8 cellular contexts compared by ENCODE assay signal in genomic region chr17:7243838-7244237, GRCh38. TPM values are rescaled to one million over a fixed set of nuclear protein-coding genes. Genes with fewer than 3 reads are reported as not detected.
DNase-seq lines count a peak whose midpoint lies in the region; ATAC-seq and TF ChIP-seq lines count a peak whose summit lies in the region.
"Not testable (repeated sequence)": the region's sequence is repeated elsewhere in the genome, so short reads cannot be mapped to it uniquely, and the experiment has no call there.

No MANE protein-coding gene starts in this region.

- H3K4me2 ChIP-seq in HCT116 (ENCODE audit: low read length): peak overlapping the region; percentile 79; the same call in 1 of the 2 replicates
- not testable (repeated sequence) for H3K4me2 ChIP-seq in neural progenitor cell

- not testable (repeated sequence) for H3K4me3 ChIP-seq in HCT116 (replicated peaks in 1 of 2; ENCODE audit: low read depth in 1 of 2, low read length in 2 of 2); body of pancreas; neural progenitor cell
- H3K4me3 ChIP-seq in right lobe of liver (peak overlapping the region in 2 of 3 donors; percentile 84 to 90), spleen (peak overlapping the region in 2 of 8 donors; percentile 98 to 99)

- WGBS in body of pancreas, 2 donors: 56 to 64% methylated on average over 9 to 10 of the region's 10 CpGs
- 67% methylated on average over 6 of the region's 10 CpGs for whole genome bisulfite sequencing in right lobe of liver (ENCODE audit: insufficient coverage, low coverage, low lambda C conversion rate, missing lambda C conversion rate)
- WGBS in spleen, 5 donors: 83 to 92% (median 88%) methylated on average over 9 to 10 of the region's 10 CpGs

- H3K4me1 ChIP-seq in HCT116 (ENCODE audit: control insufficient read depth in 1 of 2, insufficient read depth in 2 of 2, low read length in 2 of 2) (peaks cover 17 to 35% of the 10 kb centered on the region in 2 experiments), body of pancreas (peaks cover 42% of the 10 kb centered on the region), right lobe of liver (peaks cover 0 to 27% (median 8%) of the 10 kb centered on the region in 4 donors), neural progenitor cell (peaks cover 18% of the 10 kb centered on the region), spleen (peaks cover 28 to 64% (median 49%) of the 10 kb centered on the region in 6 donors)

- peak overlapping the region; percentile 97 for H3K4me3 Mint-ChIP-seq in activated CD4-positive, alpha-beta T cell treated with anti-CD3 and anti-CD28 coated beads for 36 hours
- peak overlapping the region; percentile 72 for H3K4me3 Mint-ChIP-seq in neural progenitor cell

- not testable (repeated sequence) for H3K27me3 ChIP-seq in HCT116 (ENCODE audit: insufficient read depth, low read length); body of pancreas; right lobe of liver; neural progenitor cell; spleen (replicated peaks in 1 of 7)

- H3K36me3 ChIP-seq in HCT116 (ENCODE audit: control insufficient read depth in 1 of 2, insufficient read depth in 2 of 2, low read length in 2 of 2) (peaks cover 19 to 36% of the 10 kb centered on the region in 2 experiments; a peak in 3 of 4 replicates), right lobe of liver (peaks cover 5 to 40% (median 18%) of the 10 kb centered on the region in 4 donors), spleen (peaks cover 0 to 62% (median 45%) of the 10 kb centered on the region in 6 donors)
- not testable (repeated sequence) for H3K36me3 ChIP-seq in body of pancreas (replicated peaks in 1 of 2; ENCODE audit: insufficient read depth in 1 of 2, low read depth in 2 of 2); neural progenitor cell

- H3K36me3 Mint-ChIP-seq in activated CD4-positive, alpha-beta T cell treated with anti-CD3 and anti-CD28 coated beads for 36 hours (ENCODE audit: low read depth): peaks cover 38% of the 10 kb centered on the region
- peaks cover 28% of the 10 kb centered on the region for H3K36me3 Mint-ChIP-seq in neural progenitor cell

- not testable (repeated sequence) for H3K9me3 Mint-ChIP-seq in activated CD4-positive, alpha-beta T cell treated with anti-CD3 and anti-CD28 coated beads for 36 hours (ENCODE audit: low read depth); neural progenitor cell

- peaks cover 46% of the 10 kb centered on the region for H3K4me1 Mint-ChIP-seq in activated CD4-positive, alpha-beta T cell treated with anti-CD3 and anti-CD28 coated beads for 36 hours
- peaks cover 37% of the 10 kb centered on the region for H3K4me1 Mint-ChIP-seq in neural progenitor cell

- not testable (repeated sequence) for H3K9ac ChIP-seq in HCT116 (ENCODE audit: low read length); neural progenitor cell

- RAD21 ChIA-PET in HCT116 (lab: Charles Lee; ENCODE audit: low non-redundant PET in 1 of 2, low total read pairs in 2 of 2, uncharacterized antibody in 2 of 2, unreplicated experiment in 2 of 2): not testable (repeated sequence)

- CTCF ChIA-PET in HCT116 (lab: Charles Lee): not testable (repeated sequence)
- CTCF ChIA-PET in activated CD4-positive, alpha-beta T cell treated with anti-CD3 and anti-CD28 coated beads for 36 hours (lab: Charles Lee): interaction anchor here (0.8 kb wide), 1 partner anchor 23 kb away, joined by 3 read pairs; no protein-coding TSS in a partner anchor

- TF ChIP-seq RAD21 in HCT116 (IDR thresholded peaks at IDR 0.05; ENCODE audit: low read depth): not testable (repeated sequence)

- not testable (repeated sequence) for H4K20me1 ChIP-seq in HCT116 (ENCODE audit: insufficient read depth)
- H4K20me1 ChIP-seq in neural progenitor cell (ENCODE audit: low read depth): peaks cover 13% of the 10 kb centered on the region

- not testable (repeated sequence) for H3K27me3 Mint-ChIP-seq in activated CD4-positive, alpha-beta T cell treated with anti-CD3 and anti-CD28 coated beads for 36 hours; neural progenitor cell (ENCODE audit: insufficient read depth, low read depth)

- DNase-seq in HCT116 (ENCODE audit: low read depth, low spot score); activated CD4-positive, alpha-beta T cell treated with anti-CD3 and anti-CD28 coated beads for 36 hours; epithelial cell of prostate (ENCODE audit: low read depth, low spot score); right lobe of liver; neural progenitor cell (ENCODE audit: low spot score); spleen: not testable (repeated sequence)
- peak in 2 of 4 donors; percentile 20 to 22 for DNase-seq in body of pancreas

- intact Hi-C loops in HCT116 (cut with micrococcal nuclease); body of pancreas (cut with DNase I); right lobe of liver (cut with DNase I); spleen (cut with DNase I; ENCODE audit: low total_unique reads): not testable (repeated sequence)
- intact Hi-C loops in activated CD4-positive, alpha-beta T cell treated with anti-CD3 and anti-CD28 coated beads for 36 hours (cut with DNase I, micrococcal nuclease): loop anchor here in 1 of 2 experiments (10.0 kb wide), 1 partner anchor 911 kb away; the partner anchor contains the start of gene PER1

- not testable (repeated sequence) for TF ChIP-seq CTCF in 22Rv1 (IDR thresholded peaks at IDR 0.05); HCT116 (IDR thresholded peaks at IDR 0.05 in 2 of 3, conservative IDR thresholded peaks at IDR 0.05 in 1 of 3; ENCODE audit: borderline replicate concordance in 1 of 3, insufficient read depth in 1 of 3, low read depth in 2 of 3, low read length in 2 of 3); body of pancreas (IDR thresholded peaks at IDR 0.05); right lobe of liver (IDR thresholded peaks at IDR 0.05); neural progenitor cell (IDR thresholded peaks at IDR 0.05); spleen (IDR thresholded peaks at IDR 0.05 in 8 of 11, conservative IDR thresholded peaks at IDR 0.05 in 3 of 11)

- peak overlapping the region; percentile 98 for H3K27ac ChIP-seq in 22Rv1
- peak overlapping the region; percentile 92; the same call in 1 of the 2 replicates for H3K27ac ChIP-seq in HCT116 (ENCODE audit: low read depth, low read length)
- H3K27ac ChIP-seq in body of pancreas: peak overlapping the region; percentile 92 to 98 (median 98)
- H3K27ac ChIP-seq in epithelial cell of prostate: peak overlapping the region; percentile 98
- peak overlapping the region in 2 of 3 donors; percentile 97 to 99 for H3K27ac ChIP-seq in right lobe of liver
- not testable (repeated sequence) for H3K27ac ChIP-seq in neural progenitor cell
- peak overlapping the region in 7 of 8 donors; percentile 96 to 99 (median 99) for H3K27ac ChIP-seq in spleen

- H2AFZ ChIP-seq in HCT116 (ENCODE audit: low read depth, low read length, poor library complexity, severe bottlenecking); neural progenitor cell (replicated peaks): not testable (repeated sequence)

- TF ChIP-seq POLR2A in HCT116 (IDR thresholded peaks at IDR 0.05; ENCODE audit: borderline replicate concordance, extremely low read depth, insufficient read depth, insufficient read length); body of pancreas (IDR thresholded peaks at IDR 0.05); right lobe of liver (IDR thresholded peaks at IDR 0.05); spleen (IDR thresholded peaks at IDR 0.05): not testable (repeated sequence)

- H3K9me2 ChIP-seq in HCT116 (ENCODE audit: insufficient read depth): not testable (repeated sequence)

- not testable (repeated sequence) for ATAC-seq in HCT116; activated CD4-positive, alpha-beta T cell treated with anti-CD3 and anti-CD28 coated beads for 36 hours; body of pancreas; right lobe of liver

- not testable (repeated sequence) for H3K9me3 ChIP-seq in HCT116 (ENCODE audit: control insufficient read depth in 1 of 2, insufficient read depth in 1 of 2, low read depth in 1 of 2, low read length in 2 of 2); body of pancreas; right lobe of liver; neural progenitor cell (ENCODE audit: low read depth); spleen

- peaks cover 54% of the 10 kb centered on the region for H3K79me2 ChIP-seq in HCT116 (ENCODE audit: insufficient read depth, low read length)
- H3K79me2 ChIP-seq in neural progenitor cell (ENCODE audit: low read depth): peaks cover 52% of the 10 kb centered on the region

- POLR2A ChIA-PET in HCT116 (lab: Charles Lee); activated CD4-positive, alpha-beta T cell treated with anti-CD3 and anti-CD28 coated beads for 36 hours (lab: Charles Lee): not testable (repeated sequence)

- not testable (repeated sequence) for H3K27ac Mint-ChIP-seq in activated CD4-positive, alpha-beta T cell treated with anti-CD3 and anti-CD28 coated beads for 36 hours; neural progenitor cell

- not testable (repeated sequence) for BruUV-seq in HCT116 (replicated peaks; lab: Mats Ljungman, UMichigan)

- peaks cover 47% of the 10 kb centered on the region for H3F3A ChIP-seq in neural progenitor cell (ENCODE audit: low read depth)

RNA-seq across cellular contexts. Expression of gene GABARAP, which starts 1.6 kb away (rescaled TPM):
- total RNA-seq in HCT116 (2021; ENCODE audit: unreplicated experiment) (287 TPM), body of pancreas (100 to 1,000 TPM; 145 to 482 TPM), right lobe of liver (100 to 1,000 TPM; 238 to 330 (median 244) TPM), neural progenitor cell (ENCODE audit: low replicate concordance) (225 and 276 TPM in 2 replicates), spleen (100 to 1,000 TPM; 222 to 519 (median 438) TPM)
- 230 and 278 TPM in 2 replicates for polyA plus RNA-seq in HCT116 (2012)
- total RNA-seq in activated CD4-positive, alpha-beta T cell treated with anti-CD3 and anti-CD28 coated beads for 36 hours: 100 to 1,000 TPM; 123 to 162 TPM
- polyA plus RNA-seq in spleen: 100 to 1,000 TPM; 755 to 855 (median 822) TPM

RNA-seq across cellular contexts. Expression of gene PHF23, which starts 4.6 kb away (rescaled TPM):
- total RNA-seq in HCT116 (2021; ENCODE audit: unreplicated experiment) (48.5 TPM), body of pancreas (10 to 100 TPM; 11.9 to 15.8 TPM), right lobe of liver (10 to 100 TPM; 16.0 to 24.3 (median 18.2) TPM), neural progenitor cell (ENCODE audit: low replicate concordance) (31.6 and 59.1 TPM in 2 replicates), spleen (10 to 100 TPM; 33.1 to 47.6 (median 38.8) TPM)
- polyA plus RNA-seq in HCT116 (2012): 21.5 and 35.2 TPM in 2 replicates
- total RNA-seq in activated CD4-positive, alpha-beta T cell treated with anti-CD3 and anti-CD28 coated beads for 36 hours: 10 to 100 TPM; 23.6 to 35.2 TPM
- 10 to 100 TPM; 27.4 to 50.4 (median 33.2) TPM for polyA plus RNA-seq in spleen

RNA-seq across cellular contexts. Expression of gene CTDNEP1, which starts 7.7 kb away (rescaled TPM):
- 143 TPM for total RNA-seq in HCT116 (2021; ENCODE audit: unreplicated experiment)
- 152 and 153 TPM in 2 replicates for polyA plus RNA-seq in HCT116 (2012)
- 100 to 1,000 TPM; 158 to 203 TPM for total RNA-seq in activated CD4-positive, alpha-beta T cell treated with anti-CD3 and anti-CD28 coated beads for 36 hours
- total RNA-seq in body of pancreas: 10 to 100 TPM; 33.5 to 44.8 TPM
- total RNA-seq in right lobe of liver: 10 to 100 TPM; 25.9 to 34.6 (median 31.9) TPM
- 46.5 and 55.3 TPM in 2 replicates for total RNA-seq in neural progenitor cell (ENCODE audit: low replicate concordance)
- 100 to 1,000 TPM in 4 of 7 donors, 10 to 100 TPM in 3; 83.1 to 133 (median 119) TPM for total RNA-seq in spleen
- polyA plus RNA-seq in spleen: 100 to 1,000 TPM in 1 of 3 donors, 10 to 100 TPM in 2; 69.3 to 104 (median 86.1) TPM

RNA-seq across cellular contexts. Expression of gene ELP5, which starts 8.2 kb away (rescaled TPM):
- 81.7 TPM for total RNA-seq in HCT116 (2021; ENCODE audit: unreplicated experiment)
- 105 and 114 TPM in 2 replicates for polyA plus RNA-seq in HCT116 (2012)
- 10 to 100 TPM; 58.1 to 62.3 TPM for total RNA-seq in activated CD4-positive, alpha-beta T cell treated with anti-CD3 and anti-CD28 coated beads for 36 hours
- total RNA-seq in body of pancreas: 10 to 100 TPM; 10.2 to 16.3 TPM
- 10 to 100 TPM; 14.2 to 29.6 (median 22.9) TPM for total RNA-seq in right lobe of liver
- total RNA-seq in neural progenitor cell (ENCODE audit: low replicate concordance): 17.5 and 42.2 TPM in 2 replicates
- total RNA-seq in spleen: 10 to 100 TPM; 22.1 to 40.3 (median 36.3) TPM
- polyA plus RNA-seq in spleen: 10 to 100 TPM; 36.2 to 40.2 (median 37.2) TPM

RNA-seq across cellular contexts. Expression of gene DVL2, which starts 9.5 kb away (rescaled TPM):
- 69.7 TPM for total RNA-seq in HCT116 (2021; ENCODE audit: unreplicated experiment)
- polyA plus RNA-seq in HCT116 (2012): 47.1 and 53.4 TPM in 2 replicates
- total RNA-seq in activated CD4-positive, alpha-beta T cell treated with anti-CD3 and anti-CD28 coated beads for 36 hours: 10 to 100 TPM; 49.1 to 53.3 TPM
- total RNA-seq in body of pancreas: 10 to 100 TPM; 19.5 to 41.5 TPM
- 10 to 100 TPM in 4 of 6 experiments, 1 to 10 TPM in 2; 9.6 to 13.5 (median 12.8) TPM for total RNA-seq in right lobe of liver
- total RNA-seq in neural progenitor cell (ENCODE audit: low replicate concordance): 43.9 and 113 TPM in 2 replicates
- 10 to 100 TPM; 36.9 to 48.0 (median 39.2) TPM for total RNA-seq in spleen
- polyA plus RNA-seq in spleen: 10 to 100 TPM in 2 of 3 donors, 1 to 10 TPM in 1; 9.8 to 29.2 (median 11.7) TPM
